12 cellular contexts compared by ENCODE assay signal in genomic region chr16:11138769-11139623, GRCh38.
DNase-seq lines count a peak whose midpoint lies in the region; ATAC-seq and TF ChIP-seq lines count a peak whose summit lies in the region.
"Had no signal": no experiment of that assay in that cellular context is flagged by ENCODE, and none has a peak within 500 bp of the region (broad histone marks: within the 10 kb centered on the region; RNA-seq: fewer than 3 reads in every experiment).

No MANE protein-coding gene starts in this region.

- DNase-seq in activated T-cell treated with anti-CD3 and anti-CD28 coated beads, Interleukin-2, amount 50 U/mL, for 72 hours, result no peak
- DNase-seq in activated T-cell treated with anti-CD3 and anti-CD28 coated beads, Interleukin-2, amount 50 U/mL, for 4 hours, result no peak
- no peak for DNase-seq in activated CD4-positive, alpha-beta memory T cell treated with anti-CD3 and anti-CD28 coated beads for 36 hours
- DNase-seq in foreskin fibroblast, result peak; percentile 54 to 71
- DNase-seq in stromal cell of bone marrow (ENCODE audit: low read depth), result peak; percentile 71
- no peak for DNase-seq in SHP77 (lab: John Stamatoyannopoulos, UW)
- no peak for DNase-seq in AG08396 (ENCODE audit: low spot score)
- DNase-seq in effector CD4-positive, alpha-beta T cell, result no peak
- DNase-seq: activated CD4-positive, CD25-positive, alpha-beta regulatory T cell; anterior cingulate cortex; glutamatergic neuron had no signal

- H3K4me1 Mint-ChIP-seq in activated T-cell treated with anti-CD3 and anti-CD28 coated beads, Interleukin-2, amount 50 U/mL, for 72 hours (ENCODE audit: low read depth), result peaks cover 80% of the 10 kb centered on the region
- peaks cover 30% of the 10 kb centered on the region for H3K4me1 Mint-ChIP-seq in activated T-cell treated with anti-CD3 and anti-CD28 coated beads, Interleukin-2, amount 50 U/mL, for 4 hours (ENCODE audit: low read depth)
- H3K4me1 Mint-ChIP-seq in activated CD4-positive, alpha-beta memory T cell treated with anti-CD3 and anti-CD28 coated beads for 36 hours (ENCODE audit: low read depth), result peaks cover 37% of the 10 kb centered on the region

- H3K9me3 Mint-ChIP-seq in activated T-cell treated with anti-CD3 and anti-CD28 coated beads, Interleukin-2, amount 50 U/mL, for 72 hours, result no peaks in the 10 kb centered on the region
- H3K9me3 Mint-ChIP-seq in activated T-cell treated with anti-CD3 and anti-CD28 coated beads, Interleukin-2, amount 50 U/mL, for 4 hours, result no peaks in the 10 kb centered on the region
- no peaks in the 10 kb centered on the region for H3K9me3 Mint-ChIP-seq in activated CD4-positive, alpha-beta memory T cell treated with anti-CD3 and anti-CD28 coated beads for 36 hours

- no peak overlapping the region for H3K4me3 ChIP-seq in foreskin fibroblast (ENCODE audit: low read depth in 1 of 2, low read length in 2 of 2)
- H3K4me3 ChIP-seq: vagina had no signal

- intact Hi-C loops in activated CD4-positive, alpha-beta memory T cell treated with anti-CD3 and anti-CD28 coated beads for 36 hours (cut with micrococcal nuclease), result no loop called here

- POLR2A ChIA-PET in activated CD4-positive, alpha-beta memory T cell treated with anti-CD3 and anti-CD28 coated beads for 36 hours (lab: Charles Lee), result interaction anchor here (1.3 kb wide), 1 partner anchor 32 kb away, joined by 4 read pairs; no protein-coding TSS in a partner anchor

- no peaks in the 10 kb centered on the region for H3K27me3 Mint-ChIP-seq in activated T-cell treated with anti-CD3 and anti-CD28 coated beads, Interleukin-2, amount 50 U/mL, for 72 hours (ENCODE audit: low read depth)
- no peaks in the 10 kb centered on the region for H3K27me3 Mint-ChIP-seq in activated T-cell treated with anti-CD3 and anti-CD28 coated beads, Interleukin-2, amount 50 U/mL, for 4 hours (ENCODE audit: low read depth)
- no peaks in the 10 kb centered on the region for H3K27me3 Mint-ChIP-seq in activated CD4-positive, alpha-beta memory T cell treated with anti-CD3 and anti-CD28 coated beads for 36 hours

- no peak for ATAC-seq in activated T-cell treated with anti-CD3 and anti-CD28 coated beads, Interleukin-2, amount 50 U/mL, for 72 hours (replicated peaks in 1 of 2)
- ATAC-seq in activated T-cell treated with anti-CD3 and anti-CD28 coated beads, Interleukin-2, amount 50 U/mL, for 4 hours, result no peak

- CTCF ChIA-PET in activated CD4-positive, alpha-beta memory T cell treated with anti-CD3 and anti-CD28 coated beads for 36 hours (lab: Charles Lee), result interaction anchor here (1.4 to 2.4 kb wide), 2 partner anchors 167 to 175 kb away, joined by 3 to 8 read pairs; no protein-coding TSS in a partner anchor

- H3K4me3 Mint-ChIP-seq in activated T-cell treated with anti-CD3 and anti-CD28 coated beads, Interleukin-2, amount 50 U/mL, for 72 hours, result peak overlapping the region; percentile 65 to 83
- no peak overlapping the region for H3K4me3 Mint-ChIP-seq in activated T-cell treated with anti-CD3 and anti-CD28 coated beads, Interleukin-2, amount 50 U/mL, for 4 hours
- H3K4me3 Mint-ChIP-seq in activated CD4-positive, alpha-beta memory T cell treated with anti-CD3 and anti-CD28 coated beads for 36 hours, result no peak overlapping the region

- H3K27ac Mint-ChIP-seq in activated T-cell treated with anti-CD3 and anti-CD28 coated beads, Interleukin-2, amount 50 U/mL, for 72 hours, result peak overlapping the region; percentile 94
- peak overlapping the region; percentile 89 for H3K27ac Mint-ChIP-seq in activated CD4-positive, alpha-beta memory T cell treated with anti-CD3 and anti-CD28 coated beads for 36 hours

- TF ChIP-seq CTCF in foreskin fibroblast (IDR thresholded peaks at IDR 0.05; ENCODE audit: low read depth, low read length), result no peak

- peaks cover 6 to 12% of the 10 kb centered on the region in 2 donors for H3K36me3 Mint-ChIP-seq in activated T-cell treated with anti-CD3 and anti-CD28 coated beads, Interleukin-2, amount 50 U/mL, for 72 hours (ENCODE audit: insufficient read depth in 2 of 2)
- peaks cover 14% of the 10 kb centered on the region for H3K36me3 Mint-ChIP-seq in activated T-cell treated with anti-CD3 and anti-CD28 coated beads, Interleukin-2, amount 50 U/mL, for 4 hours (ENCODE audit: insufficient read depth)
- H3K36me3 Mint-ChIP-seq in activated CD4-positive, alpha-beta memory T cell treated with anti-CD3 and anti-CD28 coated beads for 36 hours, result peaks cover 13% of the 10 kb centered on the region

Comparison
In these comparisons a context has a peak if more than half of its experiments do, and no peak if none do; other contexts are left out.
1. H3K4me3 Mint-ChIP-seq: peak in activated T-cell treated with anti-CD3 and anti-CD28 coated beads, Interleukin-2, amount 50 U/mL, for 72 hours (2 of 2); none in activated T-cell treated with anti-CD3 and anti-CD28 coated beads, Interleukin-2, amount 50 U/mL, for 4 hours (single experiment) and activated CD4-positive, alpha-beta memory T cell treated with anti-CD3 and anti-CD28 coated beads for 36 hours (single experiment).
2. DNase-seq: peak in foreskin fibroblast (2 of 2) and stromal cell of bone marrow (single experiment); none in activated T-cell treated with anti-CD3 and anti-CD28 coated beads, Interleukin-2, amount 50 U/mL, for 72 hours (0 of 2), activated T-cell treated with anti-CD3 and anti-CD28 coated beads, Interleukin-2, amount 50 U/mL, for 4 hours (single experiment), activated CD4-positive, alpha-beta memory T cell treated with anti-CD3 and anti-CD28 coated beads for 36 hours (single experiment), SHP77 (0 of 2), AG08396 (single experiment) and effector CD4-positive, alpha-beta T cell (single experiment).